In the genomic region with DNA sequence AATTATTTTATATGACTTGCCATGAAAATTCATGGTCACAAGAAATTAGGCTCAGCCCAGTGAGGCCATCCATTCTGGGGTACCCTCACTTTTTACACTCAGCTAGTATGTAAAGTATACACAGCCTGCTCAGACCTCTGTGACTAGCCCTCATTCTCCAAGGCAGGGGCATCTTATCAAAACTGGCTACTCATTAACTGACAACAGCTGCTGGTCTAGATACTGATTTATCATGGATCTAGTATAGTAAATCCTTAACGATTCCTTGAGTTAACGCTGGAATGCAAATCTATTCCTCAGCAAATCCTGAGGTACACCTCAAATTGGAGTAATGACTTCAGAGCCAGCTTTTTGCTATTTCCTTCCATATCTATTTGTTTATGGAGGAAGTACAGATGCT, we compare ENCODE assay signal across 17 cellular contexts.
"Had no signal": no experiment of that assay in that cellular context is flagged by ENCODE, and none has a peak within 500 bp of the region (broad histone marks: within the 10 kb centered on the region; RNA-seq: fewer than 3 reads in every experiment).

No MANE protein-coding gene starts in this region.

- H3K4me3 Mint-ChIP-seq: activated CD4-positive, alpha-beta memory T cell treated with anti-CD3 and anti-CD28 coated beads for 36 hours; activated naive CD8-positive, alpha-beta T cell treated with anti-CD3 and anti-CD28 coated beads for 36 hours; activated T-cell treated with anti-CD3 and anti-CD28 coated beads, Interleukin-2, amount 50 U/mL, for 72 hours; stimulated activated naive CD8-positive, alpha-beta T cell treated with anti-CD3 and anti-CD28 coated beads, Interleukin-15, Interleukin-2, amounts not matched to agents 100 ng/mL and 50 ng/mL, for 24 hours had no signal

- H3K27ac Mint-ChIP-seq: activated CD4-positive, alpha-beta memory T cell treated with anti-CD3 and anti-CD28 coated beads for 36 hours; activated naive CD8-positive, alpha-beta T cell treated with anti-CD3 and anti-CD28 coated beads for 36 hours; activated T-cell treated with anti-CD3 and anti-CD28 coated beads, Interleukin-2, amount 50 U/mL, for 72 hours; progenitor cell of endocrine pancreas; stimulated activated naive CD8-positive, alpha-beta T cell treated with anti-CD3 and anti-CD28 coated beads, Interleukin-15, Interleukin-2, amounts not matched to agents 100 ng/mL and 50 ng/mL, for 24 hours had no signal

- ATAC-seq: activated T-cell treated with anti-CD3 and anti-CD28 coated beads, Interleukin-2, amount 50 U/mL, for 72 hours; body of pancreas; sciatic nerve had no signal

- H3K36me3 Mint-ChIP-seq: activated CD4-positive, alpha-beta memory T cell treated with anti-CD3 and anti-CD28 coated beads for 36 hours; activated naive CD8-positive, alpha-beta T cell treated with anti-CD3 and anti-CD28 coated beads for 36 hours had no signal

- H3K27me3 ChIP-seq: body of pancreas, esophagus muscularis mucosa, spleen, suprapubic skin, upper lobe of left lung had no signal

- H3K36me3 ChIP-seq: esophagus muscularis mucosa, spleen, suprapubic skin, upper lobe of left lung had no signal

- H3K9me3 Mint-ChIP-seq: activated naive CD8-positive, alpha-beta T cell treated with anti-CD3 and anti-CD28 coated beads for 36 hours had no signal

- H3K4me3 ChIP-seq: body of pancreas, esophagus muscularis mucosa, spleen, suprapubic skin, upper lobe of left lung had no signal

- H3K4me1 ChIP-seq: esophagus muscularis mucosa, spleen, suprapubic skin, upper lobe of left lung had no signal

- DNase-seq: activated CD4-positive, alpha-beta memory T cell treated with anti-CD3 and anti-CD28 coated beads for 36 hours; activated naive CD8-positive, alpha-beta T cell treated with anti-CD3 and anti-CD28 coated beads for 36 hours; activated T-cell treated with anti-CD3 and anti-CD28 coated beads, Interleukin-2, amount 50 U/mL, for 72 hours; amygdala; body of pancreas; caudate nucleus; hippocampal formation; kidney; mesenchymal stem cell; spleen; upper lobe of left lung had no signal

- H3K9me3 ChIP-seq: body of pancreas, esophagus muscularis mucosa, suprapubic skin, upper lobe of left lung had no signal

- H3K27ac ChIP-seq: body of pancreas, esophagus muscularis mucosa, spleen, suprapubic skin, upper lobe of left lung, VCaP had no signal

- H3K4me1 Mint-ChIP-seq: activated naive CD8-positive, alpha-beta T cell treated with anti-CD3 and anti-CD28 coated beads for 36 hours had no signal

- H3K27me3 Mint-ChIP-seq: activated CD4-positive, alpha-beta memory T cell treated with anti-CD3 and anti-CD28 coated beads for 36 hours; activated naive CD8-positive, alpha-beta T cell treated with anti-CD3 and anti-CD28 coated beads for 36 hours; progenitor cell of endocrine pancreas; stimulated activated naive CD8-positive, alpha-beta T cell treated with anti-CD3 and anti-CD28 coated beads, Interleukin-15, Interleukin-2, amounts not matched to agents 100 ng/mL and 50 ng/mL, for 24 hours had no signal
